1 cellular context compared by ENCODE assay signal in the genomic region with DNA sequence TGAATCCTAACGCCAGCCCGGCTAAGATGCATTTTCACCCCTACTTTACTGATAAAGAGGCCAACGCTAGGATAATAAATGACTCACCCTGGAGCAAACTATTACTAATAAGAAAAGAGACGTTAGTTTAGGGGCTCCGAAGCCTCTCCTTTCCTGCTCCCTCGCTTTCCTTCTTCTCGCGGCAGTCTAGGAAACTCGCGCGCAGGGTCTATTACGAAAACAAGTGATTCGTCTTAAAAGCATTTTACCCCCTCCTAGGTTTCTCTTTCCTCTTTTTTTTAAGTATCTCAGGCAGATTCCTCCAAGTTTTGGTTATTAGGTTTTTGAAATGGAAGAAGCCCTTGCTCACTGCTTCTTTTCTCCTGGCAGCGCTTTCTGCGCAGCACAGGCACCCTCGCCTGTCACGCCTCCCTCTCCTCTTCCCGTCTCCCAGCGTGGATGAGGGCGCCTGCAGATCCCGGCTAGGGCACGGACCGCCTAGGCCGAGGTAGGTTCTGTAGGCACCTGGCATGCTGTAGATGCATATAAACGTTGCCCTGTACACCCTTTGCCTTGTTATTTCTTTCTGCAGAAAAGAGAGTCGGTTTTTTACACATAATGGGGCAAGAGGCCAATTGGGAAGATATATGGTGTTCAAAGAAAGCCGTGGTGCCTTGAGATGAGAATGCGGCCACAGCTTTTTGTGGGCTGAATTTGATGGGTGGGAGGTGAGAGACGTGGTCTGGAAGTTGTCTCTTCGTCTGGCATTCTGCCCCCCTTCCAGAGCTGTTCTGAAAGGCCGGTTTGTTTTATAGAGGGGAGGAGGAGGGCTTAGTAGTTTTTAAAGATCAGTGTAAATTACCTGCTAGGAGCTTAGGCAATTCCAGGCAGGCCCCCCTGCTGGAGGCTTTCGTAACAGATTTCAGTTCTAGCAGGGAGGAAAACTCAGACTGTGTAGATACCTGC.
TF ChIP-seq lines count a peak whose summit lies in the region.

No MANE protein-coding gene starts in this region.

TF ChIP-seq in HEK293, 187 proteins besides CTCF, POLR2A, EP300 and RAD21 (continued from another document and continues in another):
- TF ChIP-seq ZSCAN16 (tag by site-specific recombination; IDR thresholded peaks at IDR 0.05) (no peak), ZFP41 (tag by site-specific recombination; IDR thresholded peaks at IDR 0.05; ENCODE audit: borderline replicate concordance) (no peak), SP2 (tag by site-specific recombination; IDR thresholded peaks at IDR 0.05) (peak; percentile 40; the same call in 1 of the 2 replicates), ZNF394 (tag by site-specific recombination; IDR thresholded peaks at IDR 0.05; ENCODE audit: borderline replicate concordance) (no peak), ZNF707 (tag by site-specific recombination; IDR thresholded peaks at IDR 0.05) (no peak), TSHZ1 (tag by site-specific recombination; IDR thresholded peaks at IDR 0.05; ENCODE audit: borderline replicate concordance) (no peak), ZBTB17 (tag by site-specific recombination; IDR thresholded peaks at IDR 0.05) (no peak), ZNF324 (tag by site-specific recombination; IDR thresholded peaks at IDR 0.05) (no peak), ZNF791 (tag by site-specific recombination; IDR thresholded peaks at IDR 0.05) (no peak), GLIS2 (tag by site-specific recombination; IDR thresholded peaks at IDR 0.05) (no peak), ZNF501 (tag by site-specific recombination; IDR thresholded peaks at IDR 0.05) (no peak), ZNF112 (tag by site-specific recombination; IDR thresholded peaks at IDR 0.05) (no peak), ZEB2 (tag by site-specific recombination; IDR thresholded peaks at IDR 0.05) (no peak), ZNF747 (tag by site-specific recombination; IDR thresholded peaks at IDR 0.05) (no peak), HIC1 (tag by site-specific recombination; IDR thresholded peaks at IDR 0.05) (no peak), SETDB1 (IDR thresholded peaks at IDR 0.05; ENCODE audit: insufficient read length, low read length) (no peak), SP7 (tag by site-specific recombination; IDR thresholded peaks at IDR 0.05) (peak; percentile 47; the same call in 1 of the 2 replicates), EGR2 (tag by site-specific recombination; IDR thresholded peaks at IDR 0.05; ENCODE audit: low read depth) (peak; percentile 44; the same call in 1 of the 2 replicates), ZNF654 (tag by site-specific recombination; IDR thresholded peaks at IDR 0.05; ENCODE audit: low read depth) (no peak), ZNF664 (tag by site-specific recombination; IDR thresholded peaks at IDR 0.05) (no peak), ZBTB1 (tag by site-specific recombination; IDR thresholded peaks at IDR 0.05) (no peak), ZNF280D (tag by site-specific recombination; IDR thresholded peaks at IDR 0.05) (no peak), WT1 (tag by site-specific recombination; IDR thresholded peaks at IDR 0.05) (peak; percentile 70), ZNF426 (tag by site-specific recombination; IDR thresholded peaks at IDR 0.05) (no peak), ZNF121 (tag by site-specific recombination; IDR thresholded peaks at IDR 0.05) (no peak), ZBTB8A (tag by site-specific recombination; IDR thresholded peaks at IDR 0.05) (peak; percentile 80), ZNF174 (tag by site-specific recombination; IDR thresholded peaks at IDR 0.05) (no peak), ZNF311 (tag by site-specific recombination; IDR thresholded peaks at IDR 0.05; ENCODE audit: borderline replicate concordance) (no peak), ZNF571 (tag by site-specific recombination; IDR thresholded peaks at IDR 0.05) (no peak), ZNF776 (tag by site-specific recombination; IDR thresholded peaks at IDR 0.05; ENCODE audit: borderline replicate concordance) (no peak), ZNF600 (tag by site-specific recombination; IDR thresholded peaks at IDR 0.05) (peak; percentile 41; the same call in 1 of the 2 replicates), ZFHX2 (tag by site-specific recombination; conservative IDR thresholded peaks at IDR 0.05) (peak; percentile 49; the same call in 1 of the 2 replicates), ZNF24 (tag by site-specific recombination; IDR thresholded peaks at IDR 0.05) (no peak), ZNF510 (tag by site-specific recombination; IDR thresholded peaks at IDR 0.05; ENCODE audit: insufficient replicate concordance) (no peak), ZNF335 (tag by site-specific recombination; conservative IDR thresholded peaks at IDR 0.05) (peak; percentile 72), ZNF777 (tag by site-specific recombination; IDR thresholded peaks at IDR 0.05; ENCODE audit: borderline replicate concordance) (no peak), GLI4 (tag by site-specific recombination; IDR thresholded peaks at IDR 0.05) (no peak), ZNF701 (tag by site-specific recombination; IDR thresholded peaks at IDR 0.05) (no peak), ZNF785 (tag by site-specific recombination; IDR thresholded peaks at IDR 0.05) (no peak), ZBTB48 (tag by site-specific recombination; IDR thresholded peaks at IDR 0.05) (0 out of 2 replicates have a peak, but pooled peaks have one; percentile 16), ZNF157 (tag by site-specific recombination; IDR thresholded peaks at IDR 0.05) (no peak), ZNF18 (tag by site-specific recombination; IDR thresholded peaks at IDR 0.05) (no peak), ZNF670 (tag by site-specific recombination; IDR thresholded peaks at IDR 0.05; ENCODE audit: low read depth) (no peak), ZNF843 (tag by site-specific recombination; IDR thresholded peaks at IDR 0.05) (no peak), ZNF558 (tag by site-specific recombination; IDR thresholded peaks at IDR 0.05) (no peak)
- TF ChIP-seq, protein P1, sequence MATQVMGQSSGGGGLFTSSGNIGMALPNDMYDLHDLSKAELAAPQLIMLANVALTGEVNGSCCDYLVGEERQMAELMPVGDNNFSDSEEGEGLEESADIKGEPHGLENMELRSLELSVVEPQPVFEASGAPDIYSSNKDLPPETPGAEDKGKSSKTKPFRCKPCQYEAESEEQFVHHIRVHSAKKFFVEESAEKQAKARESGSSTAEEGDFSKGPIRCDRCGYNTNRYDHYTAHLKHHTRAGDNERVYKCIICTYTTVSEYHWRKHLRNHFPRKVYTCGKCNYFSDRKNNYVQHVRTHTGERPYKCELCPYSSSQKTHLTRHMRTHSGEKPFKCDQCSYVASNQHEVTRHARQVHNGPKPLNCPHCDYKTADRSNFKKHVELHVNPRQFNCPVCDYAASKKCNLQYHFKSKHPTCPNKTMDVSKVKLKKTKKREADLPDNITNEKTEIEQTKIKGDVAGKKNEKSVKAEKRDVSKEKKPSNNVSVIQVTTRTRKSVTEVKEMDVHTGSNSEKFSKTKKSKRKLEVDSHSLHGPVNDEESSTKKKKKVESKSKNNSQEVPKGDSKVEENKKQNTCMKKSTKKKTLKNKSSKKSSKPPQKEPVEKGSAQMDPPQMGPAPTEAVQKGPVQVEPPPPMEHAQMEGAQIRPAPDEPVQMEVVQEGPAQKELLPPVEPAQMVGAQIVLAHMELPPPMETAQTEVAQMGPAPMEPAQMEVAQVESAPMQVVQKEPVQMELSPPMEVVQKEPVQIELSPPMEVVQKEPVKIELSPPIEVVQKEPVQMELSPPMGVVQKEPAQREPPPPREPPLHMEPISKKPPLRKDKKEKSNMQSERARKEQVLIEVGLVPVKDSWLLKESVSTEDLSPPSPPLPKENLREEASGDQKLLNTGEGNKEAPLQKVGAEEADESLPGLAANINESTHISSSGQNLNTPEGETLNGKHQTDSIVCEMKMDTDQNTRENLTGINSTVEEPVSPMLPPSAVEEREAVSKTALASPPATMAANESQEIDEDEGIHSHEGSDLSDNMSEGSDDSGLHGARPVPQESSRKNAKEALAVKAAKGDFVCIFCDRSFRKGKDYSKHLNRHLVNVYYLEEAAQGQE (tag by site-specific recombination; IDR thresholded peaks at IDR 0.05): no peak
- TF ChIP-seq, protein P2, sequence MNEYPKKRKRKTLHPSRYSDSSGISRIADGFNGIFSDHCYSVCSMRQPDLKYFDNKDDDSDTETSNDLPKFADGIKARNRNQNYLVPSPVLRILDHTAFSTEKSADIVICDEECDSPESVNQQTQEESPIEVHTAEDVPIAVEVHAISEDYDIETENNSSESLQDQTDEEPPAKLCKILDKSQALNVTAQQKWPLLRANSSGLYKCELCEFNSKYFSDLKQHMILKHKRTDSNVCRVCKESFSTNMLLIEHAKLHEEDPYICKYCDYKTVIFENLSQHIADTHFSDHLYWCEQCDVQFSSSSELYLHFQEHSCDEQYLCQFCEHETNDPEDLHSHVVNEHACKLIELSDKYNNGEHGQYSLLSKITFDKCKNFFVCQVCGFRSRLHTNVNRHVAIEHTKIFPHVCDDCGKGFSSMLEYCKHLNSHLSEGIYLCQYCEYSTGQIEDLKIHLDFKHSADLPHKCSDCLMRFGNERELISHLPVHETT (tag by site-specific recombination; IDR thresholded peaks at IDR 0.05): no peak
